Comparison of ENCODE assay signal across 26 cellular contexts in genomic region chr5:122943050-122943698, GRCh38.
DNase-seq lines count a peak whose midpoint lies in the region; ATAC-seq and TF ChIP-seq lines count a peak whose summit lies in the region.
"Had no signal": no experiment of that assay in that cellular context is flagged by ENCODE, and none has a peak within 500 bp of the region (broad histone marks: within the 10 kb centered on the region; RNA-seq: fewer than 3 reads in every experiment).

No MANE protein-coding gene starts in this region.

- H3K27me3 ChIP-seq in BE2C = no peaks in the 10 kb centered on the region
- H3K27me3 ChIP-seq: brain microvascular endothelial cell, dorsolateral prefrontal cortex, tibial nerve had no signal

- peaks cover 13% of the 10 kb centered on the region for H3K4me1 Mint-ChIP-seq in glutamatergic neuron (ENCODE audit: low read depth, unreplicated experiment)
- H3K4me1 Mint-ChIP-seq: activated naive CD4-positive, alpha-beta T cell treated with anti-CD3 and anti-CD28 coated beads, Interleukin-2, amount 50 U/mL, for 24 hours had no signal

- H3K4me1 ChIP-seq in BE2C = no peaks in the 10 kb centered on the region

- H3K27me3 Mint-ChIP-seq in glutamatergic neuron (ENCODE audit: unreplicated experiment) = peaks cover 5% of the 10 kb centered on the region
- H3K27me3 Mint-ChIP-seq: activated CD4-positive, alpha-beta memory T cell treated with anti-CD3 and anti-CD28 coated beads, Interleukin-2, amount 10 ng/mL, durations not matched to agents 7 days and 5 days; activated naive CD4-positive, alpha-beta T cell treated with anti-CD3 and anti-CD28 coated beads, Interleukin-2, amount 50 U/mL, for 24 hours; natural killer cell treated with Interleukin-12 subunit alpha and Interleukin-12 subunit beta and Interleukin-15 and Interleukin-18, amount 100 ng/mL, for 72 hours; T-helper 17 cell had no signal

- ATAC-seq in GM18511 (IDR thresholded peaks at IDR 0.05; ENCODE audit: unreplicated experiment) = peak; percentile 61
- peak; percentile 45 for ATAC-seq in GM21576 (IDR thresholded peaks at IDR 0.05; ENCODE audit: unreplicated experiment)
- ATAC-seq: CD8-positive, alpha-beta T cell; T-helper 17 cell had no signal

- peaks cover 2% of the 10 kb centered on the region for H3K9me3 Mint-ChIP-seq in glutamatergic neuron (ENCODE audit: unreplicated experiment)
- H3K9me3 Mint-ChIP-seq: activated CD4-positive, alpha-beta memory T cell treated with anti-CD3 and anti-CD28 coated beads, Interleukin-2, amount 10 ng/mL, durations not matched to agents 7 days and 5 days; activated naive CD4-positive, alpha-beta T cell treated with anti-CD3 and anti-CD28 coated beads, Interleukin-2, amount 50 U/mL, for 24 hours; activated T-helper 2 cell treated with anti-CD3 and anti-CD28 coated beads, Interferon-gamma antibody, Interleukin-2, Interleukin-4, amounts not matched to agents 10 μg/mL and 5 μg/mL and 100 μg/mL, durations not matched to agents 14 hours and 24 hours and 36 hours; CD8-positive, alpha-beta T cell; immature natural killer cell; natural killer cell treated with Interleukin-12 subunit alpha and Interleukin-12 subunit beta and Interleukin-15 and Interleukin-18, amount 100 ng/mL, for 72 hours had no signal

- no peaks in the 10 kb centered on the region; the same call in 1 of the 2 replicates for H3K9me3 ChIP-seq in BE2C
- H3K9me3 ChIP-seq: tibial nerve had no signal

- H3K4me3 ChIP-seq in BE2C (ENCODE audit: low read depth, low read length) = no peak overlapping the region
- H3K4me3 ChIP-seq: tibial nerve had no signal

- DNase-seq in NCI-H69 (lab: John Stamatoyannopoulos, UW) (peak; percentile 57), glutamatergic neuron (no peak), NCI-H2081 (lab: John Stamatoyannopoulos, UW) (no peak), activated T-cell treated with anti-CD3 and anti-CD28 coated beads for 4 hours (no peak), T-helper 9 cell (no peak), BE2C (no peak)
- DNase-seq: activated CD4-positive, alpha-beta memory T cell treated with anti-CD3 and anti-CD28 coated beads, Interleukin-2, amount 10 ng/mL, durations not matched to agents 7 days and 5 days; activated CD4-positive, CD25-positive, alpha-beta regulatory T cell treated with anti-CD3 and anti-CD28 coated beads, Interleukin-2, amount 50 U/mL, for 72 hours; activated CD8-positive, alpha-beta memory T cell treated with anti-CD3 and anti-CD28 coated beads, Interleukin-2, amount 50 U/mL, for 48 hours; CD8-positive, alpha-beta T cell; dorsolateral prefrontal cortex; immature natural killer cell; left cardiac atrium; NCI-H1105; NCI-H2081 treated with DMSO at 0.1 percent for 48 hours; NCI-H446 treated with DMSO at 0.1 percent for 48 hours; stimulated activated CD4-positive, alpha-beta T cell treated with anti-CD3 and anti-CD28 coated beads, Interleukin-15, amount 100 ng/mL, for 24 hours; stimulated activated CD4-positive, alpha-beta T cell treated with anti-CD3 and anti-CD28 coated beads, Interleukin-4, amount 100 ng/mL, for 4 hours; T-helper 17 cell had no signal

- H3K4me3 Mint-ChIP-seq in glutamatergic neuron (ENCODE audit: unreplicated experiment) = no peak overlapping the region
- H3K4me3 Mint-ChIP-seq: activated CD4-positive, alpha-beta memory T cell treated with anti-CD3 and anti-CD28 coated beads, Interleukin-2, amount 10 ng/mL, durations not matched to agents 7 days and 5 days; activated naive CD4-positive, alpha-beta T cell treated with anti-CD3 and anti-CD28 coated beads, Interleukin-2, amount 50 U/mL, for 24 hours; CD8-positive, alpha-beta T cell; immature natural killer cell; natural killer cell treated with Interleukin-12 subunit alpha and Interleukin-12 subunit beta and Interleukin-15 and Interleukin-18, amount 100 ng/mL, for 72 hours; T-helper 17 cell had no signal

- no peaks in the 10 kb centered on the region for H3K36me3 Mint-ChIP-seq in glutamatergic neuron (ENCODE audit: unreplicated experiment)

- H3K36me3 ChIP-seq in BE2C = no peaks in the 10 kb centered on the region
- H3K36me3 ChIP-seq: brain microvascular endothelial cell had no signal

- peak overlapping the region; percentile 15 for H3K27ac Mint-ChIP-seq in glutamatergic neuron (ENCODE audit: unreplicated experiment)
- H3K27ac Mint-ChIP-seq: activated CD4-positive, alpha-beta memory T cell treated with anti-CD3 and anti-CD28 coated beads, Interleukin-2, amount 10 ng/mL, durations not matched to agents 7 days and 5 days; activated naive CD4-positive, alpha-beta T cell treated with anti-CD3 and anti-CD28 coated beads, Interleukin-2, amount 50 U/mL, for 24 hours; activated T-helper 2 cell treated with anti-CD3 and anti-CD28 coated beads, Interferon-gamma antibody, Interleukin-2, Interleukin-4, amounts not matched to agents 10 μg/mL and 5 μg/mL and 100 μg/mL, durations not matched to agents 14 hours and 24 hours and 36 hours; CD8-positive, alpha-beta T cell; immature natural killer cell; natural killer cell treated with Interleukin-12 subunit alpha and Interleukin-12 subunit beta and Interleukin-15 and Interleukin-18, amount 100 ng/mL, for 72 hours; T-helper 17 cell had no signal

- TF ChIP-seq CTCF in glutamatergic neuron (IDR thresholded peaks at IDR 0.05; ENCODE audit: partially characterized antibody, unreplicated experiment) (no peak), BE2C (IDR thresholded peaks at IDR 0.05; ENCODE audit: low read depth, low read length) (no peak)
